Comparison of ENCODE assay signal across 8 cellular contexts in genomic region chr18:63439334-63439733, GRCh38. TPM values are rescaled to one million over a fixed set of nuclear protein-coding genes. Genes with fewer than 3 reads are reported as not detected.
DNase-seq lines count a peak whose midpoint lies in the region; ATAC-seq and TF ChIP-seq lines count a peak whose summit lies in the region.

No MANE protein-coding gene starts in this region.

- no peak overlapping the region for H3K4me3 Mint-ChIP-seq in HFFc6

- H3K4me1 Mint-ChIP-seq in HFFc6 (ENCODE audit: low read depth) = peaks cover 38% of the 10 kb centered on the region

- H3K4me1 ChIP-seq in left lung = peaks cover 0 to 10% of the 10 kb centered on the region in 2 donors

- intact Hi-C loops in left lung (cut with DNase I) = loop anchor here in 1 of 2 donors (10.0 kb wide), 1 partner anchor 95 kb away; no protein-coding TSS in a partner anchor

- ATAC-seq in left lung (peak; percentile 91), GM21381 (IDR thresholded peaks at IDR 0.05; ENCODE audit: unreplicated experiment) (no peak)

- H3K27me3 Mint-ChIP-seq in HFFc6 (ENCODE audit: insufficient read depth) = peaks cover 13% of the 10 kb centered on the region

- H3K36me3 Mint-ChIP-seq in HFFc6 (ENCODE audit: low read depth) = no peaks in the 10 kb centered on the region

- H3K9me3 Mint-ChIP-seq in HFFc6 = no peaks in the 10 kb centered on the region

- no peak overlapping the region for H3K27ac ChIP-seq in left lung

- DNase-seq in EH (ENCODE audit: low read depth) (peak; percentile 65), HFFc6 (peak; percentile 44), NCI-H2227 (lab: John Stamatoyannopoulos, UW; ENCODE audit: unreplicated experiment) (peak; percentile 81), dermis blood vessel endothelial cell (peak; percentile 83), left lung (no peak)
- peak; percentile 22 for DNase-seq in activated CD4-positive, alpha-beta T cell treated with anti-CD3 and anti-CD28 coated beads for 1 hour
- peak; percentile 11 to 16 for DNase-seq in stimulated activated CD8-positive, alpha-beta memory T cell treated with anti-CD3 and anti-CD28 coated beads, Interleukin-7, amount 100 ng/mL, for 4 hours (ENCODE audit: low read depth in 2 of 2)

- no peaks in the 10 kb centered on the region for H3K9me3 ChIP-seq in left lung

- TF ChIP-seq CTCF in HFFc6 (IDR thresholded peaks at IDR 0.05) (peak; percentile 86), left lung (IDR thresholded peaks at IDR 0.05) (peak; percentile 67 to 70)

- no peak overlapping the region for H3K27ac Mint-ChIP-seq in HFFc6

- H3K36me3 ChIP-seq in left lung = no peaks in the 10 kb centered on the region

- H3K27me3 ChIP-seq in left lung = peaks cover 0 to 5% of the 10 kb centered on the region in 2 donors

- no peak overlapping the region for H3K4me3 ChIP-seq in left lung

RNA-seq across cellular contexts. Expression of gene VPS4B, which starts 17.1 kb away (rescaled TPM):
- total RNA-seq in HFFc6 (2021; fragmentation: NEBNext Ultra II Directional; extraction: Animal tissue kit (Norgen Biotek cat#: 25700)) = 10 to 100 TPM; 55.5 to 69.3 (median 60.1) TPM
- 55.3 and 59.1 TPM in 2 replicates for total RNA-seq in dermis blood vessel endothelial cell
- 10 to 100 TPM; 57.0 to 71.4 TPM for total RNA-seq in left lung

RNA-seq across cellular contexts. Expression of gene SERPINB5, which starts 37.4 kb away (rescaled TPM):
- total RNA-seq in HFFc6 (2021; fragmentation: NEBNext Ultra II Directional; extraction: Animal tissue kit (Norgen Biotek cat#: 25700)) = not detected
- total RNA-seq in dermis blood vessel endothelial cell (0.05 and 0.51 TPM in 2 replicates), left lung (under 1 TPM in 1 of 2 donors, not detected in 1; 0.34 TPM)

Comparison
In these comparisons a context has a peak if more than half of its experiments do, and no peak if none do; other contexts are left out.
1. DNase-seq: peak in EH (single experiment), HFFc6 (single experiment), NCI-H2227 (single experiment), activated CD4-positive, alpha-beta T cell treated with anti-CD3 and anti-CD28 coated beads for 1 hour (single experiment), dermis blood vessel endothelial cell (single experiment) and stimulated activated CD8-positive, alpha-beta memory T cell treated with anti-CD3 and anti-CD28 coated beads, Interleukin-7, amount 100 ng/mL, for 4 hours (2 of 2); none in left lung (0 of 2).